Comparison of ENCODE assay signal across 30 cellular contexts in the genomic region with DNA sequence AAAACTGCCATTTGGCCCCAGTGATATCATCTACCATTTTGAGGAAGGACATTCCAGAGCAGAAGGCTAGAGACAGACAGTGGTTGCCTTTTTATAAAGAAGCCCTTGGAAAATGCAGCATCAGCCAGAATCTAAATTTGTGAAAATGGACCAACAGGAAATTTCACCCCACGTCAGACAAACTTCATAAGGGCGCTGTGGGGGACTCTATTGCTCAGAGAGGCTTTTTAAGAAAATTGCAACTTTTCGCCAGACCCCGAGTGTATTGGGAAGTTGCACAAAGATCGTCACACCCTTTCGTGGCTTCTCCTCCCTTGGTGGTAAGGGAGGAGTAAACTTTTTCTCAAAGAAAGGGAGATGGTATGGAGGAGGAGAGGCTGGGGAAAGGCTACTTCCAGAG. TPM values are rescaled to one million over a fixed set of nuclear protein-coding genes. Genes with fewer than 3 reads are reported as not detected.
"Had no signal": no experiment of that assay in that cellular context is flagged by ENCODE, and none has a peak within 500 bp of the region (broad histone marks: within the 10 kb centered on the region; RNA-seq: fewer than 3 reads in every experiment).

No MANE protein-coding gene starts in this region.

- H3K27ac ChIP-seq: neural progenitor cell, ovary, parathyroid adenoma, psoas muscle, right lobe of liver, sigmoid colon, stomach, thoracic aorta, thyroid gland, tibial nerve, upper lobe of left lung, vagina had no signal

- H3K4me2 ChIP-seq: neural progenitor cell had no signal

- H3K27me3 ChIP-seq: ovary had no signal

- H3K27ac Mint-ChIP-seq: nephron; neural progenitor cell; progenitor cell of endocrine pancreas; stimulated activated effector memory CD8-positive, alpha-beta T cell treated with anti-CD3 and anti-CD28 coated beads, Interleukin-12 subunit alpha, Interleukin-12 subunit beta, amount 100 ng/mL, for 72 hours; stimulated activated naive B cell treated with anti-CD40 and anti-IgM and Interleukin-4, amounts not matched to agents 10 μg/mL and 1 μg/mL and 100 μg/mL, for 72 hours; stimulated activated naive CD8-positive, alpha-beta T cell treated with anti-CD3 and anti-CD28 coated beads, Interleukin-15, Interleukin-2, amounts not matched to agents 100 ng/mL and 50 ng/mL, for 24 hours had no signal

- H3K9me3 ChIP-seq: ovary, psoas muscle, right lobe of liver, sigmoid colon, stomach, thoracic aorta, thyroid gland, tibial nerve, upper lobe of left lung, vagina had no signal

- H3K4me3 Mint-ChIP-seq: nephron; neural progenitor cell; stimulated activated effector memory CD8-positive, alpha-beta T cell treated with anti-CD3 and anti-CD28 coated beads, Interleukin-12 subunit alpha, Interleukin-12 subunit beta, amount 100 ng/mL, for 72 hours; stimulated activated naive B cell treated with anti-CD40 and anti-IgM and Interleukin-4, amounts not matched to agents 10 μg/mL and 1 μg/mL and 100 μg/mL, for 72 hours; stimulated activated naive CD8-positive, alpha-beta T cell treated with anti-CD3 and anti-CD28 coated beads, Interleukin-15, Interleukin-2, amounts not matched to agents 100 ng/mL and 50 ng/mL, for 24 hours had no signal

- ATAC-seq: psoas muscle; right cardiac atrium; right lobe of liver; stimulated activated effector memory CD8-positive, alpha-beta T cell treated with anti-CD3 and anti-CD28 coated beads, Interleukin-12 subunit alpha, Interleukin-12 subunit beta, amount 100 ng/mL, for 72 hours; stimulated activated naive B cell treated with anti-CD40 and anti-IgM and Interleukin-4, amounts not matched to agents 10 μg/mL and 1 μg/mL and 100 μg/mL, for 72 hours had no signal

- H2AFZ ChIP-seq: neural progenitor cell, parathyroid adenoma had no signal

- DNase-seq: occipital lobe; ovary; psoas muscle; right cardiac atrium; right lobe of liver; sigmoid colon; small intestine; stimulated activated CD4-positive, alpha-beta T cell treated with anti-CD3 and anti-CD28 coated beads, Interleukin-15, amount 100 ng/mL, for 24 hours; stimulated activated CD4-positive, alpha-beta T cell treated with anti-CD3 and anti-CD28 coated beads, Interleukin-2, amount 100 ng/mL, for 24 hours; stimulated activated CD4-positive, alpha-beta T cell treated with anti-CD3 and anti-CD28 coated beads, Interleukin-2, amount 100 ng/mL, for 48 hours; stimulated activated CD4-positive, alpha-beta T cell treated with anti-CD3 and anti-CD28 coated beads, Interleukin-4, amount 100 ng/mL, for 24 hours; stimulated activated naive B cell treated with anti-CD40 and anti-IgM and Interleukin-4, amounts not matched to agents 10 μg/mL and 1 μg/mL and 100 μg/mL, for 72 hours; stimulated activated naive CD4-positive, alpha-beta T cell treated with Interleukin-2 at 50 U/mL for 16 hours; stomach; thyroid gland; trophoblast cell; upper lobe of left lung had no signal

- H3K36me3 Mint-ChIP-seq: neural progenitor cell; stimulated activated effector memory CD8-positive, alpha-beta T cell treated with anti-CD3 and anti-CD28 coated beads, Interleukin-12 subunit alpha, Interleukin-12 subunit beta, amount 100 ng/mL, for 72 hours; stimulated activated naive B cell treated with anti-CD40 and anti-IgM and Interleukin-4, amounts not matched to agents 10 μg/mL and 1 μg/mL and 100 μg/mL, for 72 hours had no signal

- H3K4me1 ChIP-seq: parathyroid adenoma, right lobe of liver had no signal

- H3K79me2 ChIP-seq: parathyroid adenoma had no signal

- H3K9ac ChIP-seq: neural progenitor cell, parathyroid adenoma had no signal

- H3K9me3 Mint-ChIP-seq: nephron; neural progenitor cell; stimulated activated effector memory CD8-positive, alpha-beta T cell treated with anti-CD3 and anti-CD28 coated beads, Interleukin-12 subunit alpha, Interleukin-12 subunit beta, amount 100 ng/mL, for 72 hours; stimulated activated naive B cell treated with anti-CD40 and anti-IgM and Interleukin-4, amounts not matched to agents 10 μg/mL and 1 μg/mL and 100 μg/mL, for 72 hours; stimulated activated naive CD8-positive, alpha-beta T cell treated with anti-CD3 and anti-CD28 coated beads, Interleukin-15, Interleukin-2, amounts not matched to agents 100 ng/mL and 50 ng/mL, for 24 hours had no signal

- H3K4me3 ChIP-seq: neural progenitor cell, ovary, psoas muscle, right lobe of liver, sigmoid colon, stomach, thoracic aorta, thyroid gland, tibial nerve, upper lobe of left lung, vagina had no signal

- H3K36me3 ChIP-seq: neural progenitor cell, ovary, right lobe of liver, sigmoid colon, stomach, thoracic aorta, thyroid gland, tibial nerve, upper lobe of left lung, vagina had no signal

- FAIRE-seq: small intestine, urothelium cell line had no signal

RNA-seq across cellular contexts. Expression of gene ALX4, which starts 12.3 kb away (rescaled TPM):
- total RNA-seq: progenitor cell of endocrine pancreas, renal cortical epithelial cell, right cardiac atrium, right lobe of liver, sigmoid colon, stomach, thoracic aorta, upper lobe of left lung, ureter, vagina had no signal
- polyA plus RNA-seq: neural cell, sigmoid colon, small intestine, stomach had no signal
